17 cellular contexts compared by ENCODE assay signal in the genomic region with DNA sequence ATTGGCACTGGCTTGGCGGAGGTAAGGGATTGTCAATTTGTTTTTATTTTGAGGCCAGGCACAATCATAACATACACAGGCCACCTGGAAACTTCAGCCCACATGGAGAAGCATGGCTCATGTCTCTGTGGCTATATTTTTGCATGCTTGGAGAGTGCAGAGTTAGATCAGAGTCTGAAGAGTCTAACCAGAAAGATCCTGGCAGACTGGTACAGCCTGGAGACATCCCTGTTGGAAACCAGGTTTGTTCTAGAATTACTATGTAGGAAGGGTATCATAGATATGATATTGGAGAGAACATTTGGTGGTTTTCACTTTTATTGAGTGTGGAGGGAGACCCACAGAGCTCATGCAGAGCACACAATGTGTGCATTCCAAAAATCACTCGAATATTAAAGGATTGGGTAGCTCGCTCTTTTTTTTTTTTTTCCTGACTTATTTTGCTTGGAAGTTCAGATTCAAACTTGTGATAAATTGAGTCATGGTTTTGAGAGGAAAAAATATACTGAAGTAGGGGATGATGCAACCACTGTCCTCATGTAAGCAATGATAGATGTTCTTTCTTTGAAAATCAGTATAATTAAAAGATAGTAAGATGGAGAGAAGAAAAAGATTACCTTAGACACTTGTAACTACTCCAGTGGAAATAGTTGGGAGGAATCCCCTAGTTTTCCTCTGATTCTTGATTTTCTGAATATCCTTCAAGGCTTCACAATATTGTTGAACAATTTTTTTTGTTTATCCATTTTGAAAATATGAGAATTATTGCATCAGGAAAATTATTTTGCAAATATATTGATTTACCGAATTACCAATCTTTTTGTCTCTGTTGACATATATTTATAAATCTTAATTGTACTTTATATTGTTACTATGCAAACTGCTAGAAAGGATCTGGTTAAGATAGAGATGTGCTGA.
DNase-seq lines count a peak whose midpoint lies in the region; ATAC-seq, FAIRE-seq and TF ChIP-seq lines count a peak whose summit lies in the region.
"Had no signal": no experiment of that assay in that cellular context is flagged by ENCODE, and none has a peak within 500 bp of the region (broad histone marks: within the 10 kb centered on the region; RNA-seq: fewer than 3 reads in every experiment).

No MANE protein-coding gene starts in this region.

- H3K9ac ChIP-seq in GM23248, result no peak overlapping the region
- no peak overlapping the region for H3K9ac ChIP-seq in H1 (replicated peaks in 1 of 4; ENCODE audit: extremely low read depth in 1 of 4, low read depth in 3 of 4, low read length in 3 of 4)
- H3K9ac ChIP-seq: KMS-11 had no signal

- CTCF ChIA-PET in H1 (lab: Charles Lee; ENCODE audit: partially characterized antibody), result no interaction called here

- no peaks in the 10 kb centered on the region for H3K79me2 ChIP-seq in GM23248 (ENCODE audit: insufficient read depth)
- no peaks in the 10 kb centered on the region for H3K79me2 ChIP-seq in H1 (ENCODE audit: control insufficient read depth in 1 of 2, insufficient read depth in 2 of 2, low read length in 2 of 2)

- no peak overlapping the region for H3K4me2 ChIP-seq in GM23248 (ENCODE audit: unreplicated experiment)
- no peak overlapping the region for H3K4me2 ChIP-seq in H1 (ENCODE audit: insufficient read depth in 1 of 2, low read depth in 2 of 2, low read length in 2 of 2)
- H3K4me2 ChIP-seq: KMS-11 had no signal

- no peak overlapping the region for H2AK5ac ChIP-seq in H1 (ENCODE audit: low read depth, low read length)

- no peak for ATAC-seq in GM21447 (IDR thresholded peaks at IDR 0.05; ENCODE audit: unreplicated experiment)
- ATAC-seq: activated CD4-positive, alpha-beta T cell treated with anti-CD3 and anti-CD28 coated beads for 36 hours; psoas muscle; Right ventricle myocardium inferior had no signal

- no peaks in the 10 kb centered on the region for H4K20me1 ChIP-seq in GM23248 (ENCODE audit: insufficient read depth)
- H4K20me1 ChIP-seq in H1 (replicated peaks in 1 of 2; ENCODE audit: control insufficient read depth in 1 of 2, insufficient read depth in 2 of 2, low read length in 2 of 2), result no peaks in the 10 kb centered on the region

- no peak overlapping the region for H3K18ac ChIP-seq in H1 (ENCODE audit: extremely low read depth, low read length)

- no peak overlapping the region for H2BK12ac ChIP-seq in H1 (ENCODE audit: low read depth, low read length)

- H2BK120ac ChIP-seq in H1 (replicated peaks; ENCODE audit: low read depth, low read length), result no peak overlapping the region

- no peak for TF ChIP-seq CTCF in H1 (IDR thresholded peaks at IDR 0.05; ENCODE audit: control extremely low read depth in 1 of 3, insufficient read depth in 1 of 3, low read depth in 1 of 3, low read length in 3 of 3)

- H3K9me3 ChIP-seq in GM23248 (ENCODE audit: low read depth) (no peaks in the 10 kb centered on the region), H1 (ENCODE audit: insufficient read depth in 2 of 2, low read depth in 1 of 2, low read length in 1 of 2) (no peaks in the 10 kb centered on the region)
- H3K9me3 ChIP-seq: psoas muscle had no signal

- H2BK15ac ChIP-seq in H1 (ENCODE audit: low read length), result no peak overlapping the region

- H3K27ac ChIP-seq in GM23248 (no peak overlapping the region), H1 (ENCODE audit: low read depth, low read length) (no peak overlapping the region), substantia nigra (ENCODE audit: low read depth, low read length, poor library complexity, severe bottlenecking) (no peak overlapping the region)
- H3K27ac ChIP-seq: KMS-11, psoas muscle had no signal

- no peak for TF ChIP-seq POLR2A in H1 (IDR thresholded peaks at IDR 0.05; ENCODE audit: control extremely low read depth in 1 of 2, low read depth in 2 of 2, low read length in 2 of 2)

- DNase-seq in GM23248 (peak; percentile 56), OCI-M1 (lab: John Stamatoyannopoulos, UW) (peak; percentile 73), H1 (ENCODE audit: low read depth in 1 of 2, low spot score in 2 of 2) (no peak), renal cortical epithelial cell (ENCODE audit: low read depth) (peak; percentile 28), substantia nigra (lab: John Stamatoyannopoulos, UW) (no peak)
- no peak for DNase-seq in activated CD4-positive, CD25-positive, alpha-beta regulatory T cell (lab: John Stamatoyannopoulos, UW)
- DNase-seq: activated CD4-positive, alpha-beta T cell treated with anti-CD3 and anti-CD28 coated beads for 36 hours; CD8-positive, alpha-beta memory T cell; cerebellar nuclear complex; hypothalamus; NCI-H2029; psoas muscle; T-helper 9 cell had no signal

- 81% methylated on average over 4 of the region's 4 CpGs for WGBS in GM23248 (ENCODE audit: low coverage in 1 of 2, low lambda C conversion rate in 2 of 2, missing lambda C conversion rate in 2 of 2), 2 experiments
- 94% methylated on average over 3 of the region's 4 CpGs; no CpG with 5 or more reads in 1 of the 2 experiments for WGBS in H1 (ENCODE audit: extremely low coverage in 1 of 2, insufficient coverage in 1 of 2, insufficient read length in 1 of 2, insufficient replicate concordance in 2 of 2, low coverage in 1 of 2, low lambda C conversion rate in 2 of 2, missing lambda C conversion rate in 1 of 2), 2 experiments

- H2AFZ ChIP-seq in GM23248 (no peak overlapping the region), H1 (ENCODE audit: low read length) (0 out of 2 replicates have a peak overlapping the region, but pooled peaks have one; percentile 51)

- no peak overlapping the region for H3K4me3 ChIP-seq in GM23248
- H3K4me3 ChIP-seq in H1 (ENCODE audit: extremely low read depth in 1 of 4, insufficient read depth in 2 of 4, low read depth in 3 of 4, low read length in 4 of 4), result no peak overlapping the region
- H3K4me3 ChIP-seq: psoas muscle had no signal

- no peak overlapping the region for H4K5ac ChIP-seq in H1 (ENCODE audit: insufficient read length, low read depth, low read length)

- no peaks in the 10 kb centered on the region for H3K27me3 ChIP-seq in GM23248 (replicated peaks; ENCODE audit: insufficient read depth)
- H3K27me3 ChIP-seq in H1 (replicated peaks in 1 of 4; ENCODE audit: control insufficient read depth in 3 of 4, extremely low read depth in 1 of 4, insufficient read depth in 3 of 4, low read length in 3 of 4), result no peaks in the 10 kb centered on the region

- no peak overlapping the region for H3K4ac ChIP-seq in H1 (replicated peaks; ENCODE audit: insufficient read length, low read depth, low read length)

- no peak overlapping the region for H3K23ac ChIP-seq in H1 (ENCODE audit: insufficient read length)

- POLR2A ChIA-PET in H1 (lab: Charles Lee; ENCODE audit: partially characterized antibody), result no interaction called here

- TF ChIP-seq EP300 in H1 (IDR thresholded peaks at IDR 0.05; ENCODE audit: borderline replicate concordance in 1 of 2, low read depth in 2 of 2, low read length in 2 of 2), result no peak

- H2BK20ac ChIP-seq in H1 (ENCODE audit: low read length), result no peak overlapping the region

- H3F3A ChIP-seq in GM23248 (ENCODE audit: insufficient read depth), result no peaks in the 10 kb centered on the region

- H3K4me1 ChIP-seq in GM23248 (ENCODE audit: insufficient read depth), result peaks cover 4% of the 10 kb centered on the region; the same call in 1 of the 2 replicates
- no peaks in the 10 kb centered on the region; a peak in 1 of 7 replicates for H3K4me1 ChIP-seq in H1 (replicated peaks in 1 of 4; ENCODE audit: control insufficient read depth in 3 of 4, insufficient read depth in 4 of 4, low read length in 3 of 4)
- H3K4me1 ChIP-seq: psoas muscle had no signal

- in situ Hi-C loops in GM23248 (cut with MboI), result no loop called here

- H3K56ac ChIP-seq in H1 (replicated peaks; ENCODE audit: insufficient read length, low read depth, low read length), result no peak overlapping the region

- no peak for TF ChIP-seq RAD21 in H1 (IDR thresholded peaks at IDR 0.05 in 1 of 2, conservative IDR thresholded peaks at IDR 0.05 in 1 of 2; ENCODE audit: low read depth in 2 of 2, low read length in 2 of 2)

- H4K8ac ChIP-seq in H1 (ENCODE audit: extremely low read depth, insufficient read depth, low read length), result no peak overlapping the region

- no peaks in the 10 kb centered on the region for H3K79me1 ChIP-seq in H1 (ENCODE audit: low read depth, low read length)

- no peaks in the 10 kb centered on the region for H3K23me2 ChIP-seq in H1 (ENCODE audit: low read depth, low read length)

- FAIRE-seq in H1 (lab: Jason Lieb, UNC), result no peak
- FAIRE-seq: G401.6 had no signal

- H3K14ac ChIP-seq in H1 (ENCODE audit: insufficient read length), result no peak overlapping the region

- no peak overlapping the region for H2BK5ac ChIP-seq in H1 (ENCODE audit: low read depth, low read length)

- no peaks in the 10 kb centered on the region for H3K36me3 ChIP-seq in GM23248 (ENCODE audit: low read depth)
- no peaks in the 10 kb centered on the region for H3K36me3 ChIP-seq in H1 (ENCODE audit: control insufficient read depth in 2 of 4, insufficient read depth in 4 of 4, low read length in 3 of 4)

- H4K91ac ChIP-seq in H1 (replicated peaks; ENCODE audit: insufficient read length, low read length), result no peak overlapping the region

- no peaks in the 10 kb centered on the region for H3K9me2 ChIP-seq in GM23248 (ENCODE audit: insufficient read depth)

TF ChIP-seq in H1, 55 proteins besides CTCF, POLR2A, EP300 and RAD21:
- TF ChIP-seq SP2 (IDR thresholded peaks at IDR 0.05; ENCODE audit: low read length) (no peak), CREB1 (IDR thresholded peaks at IDR 0.05) (no peak)

Comparison
In these comparisons a context has a peak if more than half of its experiments do, and no peak if none do; other contexts are left out.
1. DNase-seq: peak in GM23248 (single experiment), OCI-M1 (single experiment) and renal cortical epithelial cell (single experiment); none in H1 (0 of 2), activated CD4-positive, CD25-positive, alpha-beta regulatory T cell (0 of 4) and substantia nigra (0 of 49).